ENCODE assay signal across 14 cellular contexts in the genomic region with DNA sequence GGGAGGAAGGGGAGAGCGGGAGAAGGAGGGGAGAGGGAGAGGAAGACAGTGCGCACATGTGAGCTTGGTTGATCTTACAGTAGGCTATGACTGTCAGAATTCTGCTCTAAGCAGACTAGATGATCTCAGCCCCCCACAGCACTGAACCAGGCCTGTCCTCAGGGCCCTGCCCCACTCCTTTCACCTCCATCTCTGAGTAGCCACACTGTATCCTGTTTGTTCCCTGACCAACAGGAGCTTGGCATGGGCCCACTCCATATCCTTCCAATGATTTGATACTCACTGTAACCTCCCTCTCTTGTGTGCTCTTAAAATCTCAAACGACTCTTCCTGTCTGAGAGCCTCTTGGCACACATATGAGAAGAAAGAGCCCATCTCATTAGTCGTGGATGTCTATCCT.
DNase-seq lines count a peak whose midpoint lies in the region; ATAC-seq and TF ChIP-seq lines count a peak whose summit lies in the region.
"Had no signal": no experiment of that assay in that cellular context is flagged by ENCODE, and none has a peak within 500 bp of the region (broad histone marks: within the 10 kb centered on the region; RNA-seq: fewer than 3 reads in every experiment).

No MANE protein-coding gene starts in this region.

- peaks cover 3% of the 10 kb centered on the region; the same call in 1 of the 2 replicates for H4K20me1 ChIP-seq in IMR-90 (ENCODE audit: insufficient read depth, low read length)
- H4K20me1 ChIP-seq in MM.1S (ENCODE audit: insufficient read depth, low read length): no peaks in the 10 kb centered on the region

- peak overlapping the region; percentile 76 for H2AK5ac ChIP-seq in IMR-90 (ENCODE audit: low read depth, low read length)

- no peak overlapping the region for H3K23ac ChIP-seq in IMR-90 (ENCODE audit: low read depth, low read length)

- peak overlapping the region; percentile 49; the same call in 1 of the 2 replicates for H2BK20ac ChIP-seq in IMR-90 (ENCODE audit: low read depth, low read length)

- no peak overlapping the region for H2AK9ac ChIP-seq in IMR-90 (replicated peaks; ENCODE audit: low read depth, low read length, poor library complexity)

- no peak for TF ChIP-seq CTCF in GM10248 (IDR thresholded peaks at IDR 0.05; ENCODE audit: control extremely low read depth, extremely low read depth, low read depth, missing control alignments)
- TF ChIP-seq CTCF in IMR-90 (conservative IDR thresholded peaks at IDR 0.05; ENCODE audit: low read depth, low read length): no peak
- no peak for TF ChIP-seq CTCF in nephron progenitor cell (IDR thresholded peaks at IDR 0.05)
- no peak for TF ChIP-seq CTCF in MM.1S (IDR thresholded peaks at IDR 0.05; ENCODE audit: low read length)

- intact Hi-C loops in IMR-90 (cut with micrococcal nuclease): no loop called here

- WGBS in IMR-90 (ENCODE audit: extremely low coverage in 2 of 2, insufficient read length in 1 of 2), 2 experiments: no CpG with 5 or more reads among the region's 4 CpGs

- H2AFZ ChIP-seq in IMR-90 (replicated peaks; ENCODE audit: low read length, poor library complexity) (peak overlapping the region; percentile 8), MM.1S (ENCODE audit: low read length) (no peak overlapping the region)

- no peak overlapping the region for H2BK5ac ChIP-seq in IMR-90 (ENCODE audit: low read depth, low read length, poor library complexity, severe bottlenecking)

- peak overlapping the region; percentile 60 for H3K4ac ChIP-seq in IMR-90 (ENCODE audit: low read depth, low read length)

- H3K27ac Mint-ChIP-seq in nephron progenitor cell: peak overlapping the region; percentile 40

- peaks cover under 1 to 25% of the 10 kb centered on the region in 2 experiments; a peak in 3 of 4 replicates for H3K79me1 ChIP-seq in IMR-90 (ENCODE audit: low read depth in 1 of 2, low read length in 2 of 2)

- no TSS peak for BruUV-seq in IMR-90 (replicated peaks; lab: Mats Ljungman, UMichigan)

- TF ChIP-seq POLR2A in IMR-90 (IDR thresholded peaks at IDR 0.05; ENCODE audit: low read depth, low read length): no peak

- no peak overlapping the region for H3K4me3 ChIP-seq in IMR-90 (ENCODE audit: insufficient read depth, low read depth, low read length)
- no peak overlapping the region for H3K4me3 ChIP-seq in MM.1S (ENCODE audit: low read length)
- H3K4me3 ChIP-seq: HAP-1 had no signal

- no peak overlapping the region for H4K8ac ChIP-seq in IMR-90 (ENCODE audit: low read depth in 2 of 2, low read length in 2 of 2)

- H3K27ac ChIP-seq in IMR-90 (ENCODE audit: insufficient read depth, low read length) (no peak overlapping the region), MM.1S (ENCODE audit: low read length) (no peak overlapping the region)

- H3K9me3 ChIP-seq in IMR-90 (ENCODE audit: control insufficient read depth, insufficient read depth, low read length): no peaks in the 10 kb centered on the region
- H3K9me3 ChIP-seq in MM.1S (replicated peaks; ENCODE audit: insufficient read depth, low read length): no peaks in the 10 kb centered on the region
- H3K9me3 ChIP-seq: BE2C, HAP-1 had no signal

- in situ Hi-C loops in IMR-90 (cut with MboI; ENCODE audit: low sequenced_read_pairs): loop anchor here (25.0 kb wide), 1 partner anchor 1254 kb away; no protein-coding TSS in a partner anchor

- peak overlapping the region; percentile 70; the same call in 2 of the 3 replicates for H2BK15ac ChIP-seq in IMR-90 (ENCODE audit: low read depth, low read length)

- no peaks in the 10 kb centered on the region for H3K79me2 ChIP-seq in MM.1S (ENCODE audit: low read length)

- peak overlapping the region; percentile 53; the same call in 1 of the 2 replicates for H2BK120ac ChIP-seq in IMR-90 (ENCODE audit: low read depth, low read length)

- no peak overlapping the region for H3K4me3 Mint-ChIP-seq in nephron progenitor cell

- H3K4me1 Mint-ChIP-seq in nephron progenitor cell: peaks cover 34% of the 10 kb centered on the region

- H3K9ac ChIP-seq in IMR-90 (ENCODE audit: low read depth, low read length): no peak overlapping the region
- H3K9ac ChIP-seq in MM.1S (ENCODE audit: low read length): no peak overlapping the region

- H3K18ac ChIP-seq in IMR-90 (ENCODE audit: low read depth, low read length): no peak overlapping the region

- peaks cover 13% of the 10 kb centered on the region for H3K27me3 Mint-ChIP-seq in nephron progenitor cell (ENCODE audit: low read depth, poor library complexity)

- H4K91ac ChIP-seq in IMR-90 (ENCODE audit: insufficient read depth, low read depth, low read length): 0 out of 2 replicates have a peak overlapping the region, but pooled peaks have one; percentile 19

- peaks cover 8% of the 10 kb centered on the region for H3K9me1 ChIP-seq in IMR-90 (ENCODE audit: insufficient read depth, low read length)

- H3K14ac ChIP-seq in IMR-90 (replicated peaks; ENCODE audit: low read depth, low read length): 0 out of 2 replicates have a peak overlapping the region, but pooled peaks have one; percentile 28

- no peak for TF ChIP-seq RAD21 in IMR-90 (IDR thresholded peaks at IDR 0.05; ENCODE audit: low read length)

- DNase-seq in activated effector memory CD4-positive, alpha-beta T cell treated with anti-CD3 and anti-CD28 coated beads, Interleukin-2, amount 50 U/mL, for 16 hours: peak; percentile 24
- no peak for DNase-seq in activated effector memory CD4-positive, alpha-beta T cell treated with Interleukin-2 at 50 U/mL for 16 hours
- DNase-seq in GM10248 (ENCODE audit: extremely low spot score) (peak; percentile 8), IMR-90 (no peak), nephron progenitor cell (no peak), MM.1S (no peak), foreskin melanocyte (no peak)
- DNase-seq: BE2C, NCI-H146, NCI-H510A, SIG-M5 had no signal

- no peak overlapping the region for H3K56ac ChIP-seq in IMR-90 (ENCODE audit: extremely low read depth, insufficient read depth, low read length)

- H3K36me3 ChIP-seq in IMR-90 (ENCODE audit: control insufficient read depth, insufficient read depth, low read length): no peaks in the 10 kb centered on the region
- no peaks in the 10 kb centered on the region for H3K36me3 ChIP-seq in MM.1S (replicated peaks; ENCODE audit: insufficient read depth, low read length)
- H3K36me3 ChIP-seq: BE2C, HAP-1 had no signal

- POLR2A ChIA-PET in GM10248 (lab: Yijun Ruan, JAX): no interaction called here
- POLR2A ChIA-PET in IMR-90 (lab: Charles Lee; ENCODE audit: unreplicated experiment): no interaction called here

- H3K4me1 ChIP-seq in IMR-90 (ENCODE audit: control insufficient read depth, insufficient read depth, low read length) (peaks cover 20% of the 10 kb centered on the region), MM.1S (ENCODE audit: low read length) (0 out of 2 replicates have a peak, but pooled peaks cover 4% of the 10 kb centered on the region)

- dilution Hi-C loops in IMR-90 (cut with HindIII; ENCODE audit: low sequenced_read_pairs, unreplicated experiment): no loop called here

- H3K4me2 ChIP-seq in IMR-90 (ENCODE audit: low read depth, low read length) (no peak overlapping the region), MM.1S (ENCODE audit: low read depth, low read length) (no peak overlapping the region)

- no peaks in the 10 kb centered on the region for H3F3A ChIP-seq in MM.1S (ENCODE audit: insufficient read depth, low read length)

- no peaks in the 10 kb centered on the region for H3K36me3 Mint-ChIP-seq in nephron progenitor cell (ENCODE audit: low read depth)

- ATAC-seq in IMR-90 (ENCODE audit: low read depth): no peak
- no peak for ATAC-seq in HG03196 (IDR thresholded peaks at IDR 0.05; ENCODE audit: unreplicated experiment)
- ATAC-seq: HepG2 had no signal

- no peaks in the 10 kb centered on the region for H3K9me2 ChIP-seq in MM.1S (replicated peaks; ENCODE audit: insufficient read depth, low read length)

- no peak overlapping the region for H4K5ac ChIP-seq in IMR-90 (ENCODE audit: low read depth, low read length)

- H3K27me3 ChIP-seq in IMR-90 (ENCODE audit: control insufficient read depth, insufficient read depth, low read length) (no peaks in the 10 kb centered on the region), MM.1S (replicated peaks; ENCODE audit: insufficient read depth, low read length) (no peaks in the 10 kb centered on the region)
- H3K27me3 ChIP-seq: BE2C had no signal

- no peaks in the 10 kb centered on the region for H3K9me3 Mint-ChIP-seq in nephron progenitor cell

- CTCF ChIA-PET in GM10248 (lab: Yijun Ruan, JAX) (interaction anchor here (0.9 to 20.1 kb wide), 6 partner anchors 9 to 308 kb away, joined by 3 to 578 read pairs (median 5); no protein-coding TSS in a partner anchor), IMR-90 (lab: Yijun Ruan, JAX) (interaction anchor here (0.8 kb wide), 1 partner anchor 18 kb away, joined by 3 read pairs; no protein-coding TSS in a partner anchor)

TF ChIP-seq in IMR-90, 13 proteins besides CTCF, POLR2A, EP300 and RAD21:
- TF ChIP-seq MXI1 (IDR thresholded peaks at IDR 0.05; ENCODE audit: borderline replicate concordance, low read depth, low read length): no peak
- TF ChIP-seq RCOR1 (IDR thresholded peaks at IDR 0.05; ENCODE audit: insufficient replicate concordance, low read length): no peak
- no peak for TF ChIP-seq CHD1 (IDR thresholded peaks at IDR 0.05; ENCODE audit: low read depth, low read length)
- no peak for TF ChIP-seq FOS (IDR thresholded peaks at IDR 0.05; ENCODE audit: low read depth, low read length)
- TF ChIP-seq SMC3 (IDR thresholded peaks at IDR 0.05; ENCODE audit: low read depth, low read length): no peak
- TF ChIP-seq NFE2L2 (IDR thresholded peaks at IDR 0.05; ENCODE audit: low read depth, low read length): no peak
- TF ChIP-seq MAZ (IDR thresholded peaks at IDR 0.05; ENCODE audit: borderline replicate concordance, low read depth, low read length): no peak
- no peak for TF ChIP-seq ELK1 (IDR thresholded peaks at IDR 0.05; ENCODE audit: borderline replicate concordance, low read depth, low read length)
- no peak for TF ChIP-seq USF2 (IDR thresholded peaks at IDR 0.05; ENCODE audit: low read depth, low read length)

Comparison
In these comparisons a context has a peak if more than half of its experiments do, and no peak if none do; other contexts are left out.
1. DNase-seq: peak in activated effector memory CD4-positive, alpha-beta T cell treated with anti-CD3 and anti-CD28 coated beads, Interleukin-2, amount 50 U/mL, for 16 hours (single experiment) and GM10248 (single experiment); none in activated effector memory CD4-positive, alpha-beta T cell treated with Interleukin-2 at 50 U/mL for 16 hours (single experiment), IMR-90 (single experiment), nephron progenitor cell (single experiment), MM.1S (single experiment) and foreskin melanocyte (single experiment).